Comparison of ENCODE assay signal across 22 cellular contexts in the genomic region with DNA sequence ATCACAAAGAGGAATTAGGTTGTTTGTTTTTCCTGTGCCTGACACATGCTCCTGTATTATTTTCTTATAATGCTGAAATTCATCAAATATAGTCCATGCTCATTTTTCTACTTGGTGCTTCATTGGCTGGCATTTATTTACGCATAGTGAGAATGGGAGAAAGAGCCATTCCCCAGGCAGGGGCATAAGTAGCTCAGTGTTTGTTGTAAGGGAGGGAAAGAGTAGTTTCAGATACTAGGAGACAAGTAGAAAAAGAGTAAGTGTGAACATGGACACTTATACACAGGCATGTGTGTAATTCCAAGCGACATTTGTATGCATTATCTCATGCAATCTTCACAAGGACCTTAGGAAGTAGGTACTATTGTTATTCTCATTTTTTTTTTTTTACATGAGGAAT.
"Had no signal": no experiment of that assay in that cellular context is flagged by ENCODE, and none has a peak within 500 bp of the region (broad histone marks: within the 10 kb centered on the region; RNA-seq: fewer than 3 reads in every experiment).

No MANE protein-coding gene starts in this region.

- H3K9me3 ChIP-seq: SJSA1 had no signal

- H3K4me3 Mint-ChIP-seq: IgD-negative memory B cell had no signal

- H3K4me1 Mint-ChIP-seq: IgD-negative memory B cell had no signal

- H3K4me1 ChIP-seq: SJSA1 had no signal

- H3K27me3 ChIP-seq: SJSA1 had no signal

- DNase-seq: Kasumi-1, MM.1S, NCI-H1092 treated with DMSO at 0.1 percent for 48 hours, NCI-H1436, NCI-H187, NCI-H2029, NCI-H2081 treated with DMSO at 0.1 percent for 48 hours, NCI-H2171, NCI-H226, NCI-H446, NCI-H510A, NCI-H524 treated with DMSO at 0.1 percent for 48 hours, NCI-H69, NCI-H774, Right ventricle myocardium superior, RPMI8226, SIG-M5 had no signal

- H3K4me2 ChIP-seq: KMS-11 had no signal

- H3K4me3 ChIP-seq: K562, SJSA1, SK-N-MC had no signal

- H3K27ac ChIP-seq: KMS-11, SJSA1, SK-N-MC had no signal

- H3K36me3 ChIP-seq: SJSA1 had no signal

- ATAC-seq: K562 had no signal

- H3K27ac Mint-ChIP-seq: IgD-negative memory B cell had no signal
